In the genomic region with DNA sequence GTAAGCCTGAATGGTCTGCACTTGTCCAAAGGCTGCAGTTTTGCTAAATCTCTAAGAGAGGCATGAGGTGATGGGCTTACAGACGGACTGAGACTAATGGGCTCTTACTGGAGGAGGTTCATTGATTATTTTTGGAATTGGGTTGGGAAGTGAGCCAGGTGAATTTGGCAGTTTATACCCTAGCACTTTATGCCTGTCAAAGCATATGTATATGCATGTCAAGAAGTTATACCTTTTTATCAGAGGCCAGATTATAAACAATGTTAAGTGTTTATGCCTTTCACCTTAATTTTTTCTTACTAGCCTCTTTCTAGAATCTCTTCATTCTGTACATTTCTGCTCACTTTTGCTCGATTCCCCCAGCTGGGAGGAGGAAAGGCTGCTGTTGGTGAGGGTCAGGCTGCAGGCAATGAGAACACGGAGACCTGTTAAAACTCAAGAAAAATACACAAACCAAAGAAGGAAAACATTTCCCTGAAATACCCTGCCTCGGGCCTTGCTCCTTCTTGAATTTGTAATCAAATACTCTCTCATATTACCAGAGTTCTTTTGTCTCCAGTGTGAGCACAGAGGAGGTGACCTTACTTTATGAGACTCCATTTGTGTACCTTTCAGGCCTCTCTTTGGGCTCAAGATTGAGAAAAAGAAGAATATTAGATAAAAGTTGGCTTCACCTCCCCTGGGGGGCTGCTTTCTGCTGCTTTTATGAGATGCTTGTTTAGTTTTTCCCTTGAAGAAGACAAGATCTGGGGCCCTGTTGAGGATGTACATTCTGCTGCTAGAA, we compare ENCODE assay signal across 22 cellular contexts.
"Had no signal": no experiment of that assay in that cellular context is flagged by ENCODE, and none has a peak within 500 bp of the region (broad histone marks: within the 10 kb centered on the region; RNA-seq: fewer than 3 reads in every experiment).

No MANE protein-coding gene starts in this region.

- H3K4me3 Mint-ChIP-seq: activated naive CD4-positive, alpha-beta T cell treated with anti-CD3 and anti-CD28 coated beads, Interleukin-2, amount 10 ng/mL, durations not matched to agents 7 days and 5 days; dendritic cell treated with granulocyte-macrophage colony-stimulating factor and Interleukin-4, amounts not matched to agents 40 ng/mL and 50 ng/mL, for 4 days; mesothelial cell of epicardium; naive thymus-derived CD8-positive, alpha-beta T cell; neural progenitor cell; stimulated activated effector memory CD8-positive, alpha-beta T cell treated with anti-CD3 and anti-CD28 coated beads, Interleukin-12 subunit alpha, Interleukin-12 subunit beta, amount 100 ng/mL, for 72 hours; WTC11 had no signal

- H2AFZ ChIP-seq: neural progenitor cell had no signal

- H3K4me2 ChIP-seq: neural progenitor cell had no signal

- DNase-seq: activated effector memory CD4-positive, alpha-beta T cell treated with anti-CD3 and anti-CD28 coated beads, Interleukin-2, amount 50 U/mL, for 16 hours; activated naive CD4-positive, alpha-beta T cell treated with anti-CD3 and anti-CD28 coated beads, Interleukin-2, amount 10 ng/mL, durations not matched to agents 7 days and 5 days; effector CD4-positive, alpha-beta T cell; foreskin melanocyte; glutamatergic neuron; hippocampal formation; left ventricle myocardium inferior; naive thymus-derived CD8-positive, alpha-beta T cell; psoas muscle; stimulated activated CD4-positive, alpha-beta T cell treated with anti-CD3 and anti-CD28 coated beads, Interleukin-1b, Interleukin-23, amount 100 ng/mL, for 48 hours; stomach; T1000 had no signal

- H3K4me1 Mint-ChIP-seq: activated naive CD4-positive, alpha-beta T cell treated with anti-CD3 and anti-CD28 coated beads, Interleukin-2, amount 10 ng/mL, durations not matched to agents 7 days and 5 days; mesothelial cell of epicardium; neural progenitor cell; WTC11 had no signal

- H3K9me3 ChIP-seq: psoas muscle, right atrium auricular region, stomach, suprapubic skin, tibial nerve had no signal

- H3K27me3 Mint-ChIP-seq: activated naive CD4-positive, alpha-beta T cell treated with anti-CD3 and anti-CD28 coated beads, Interleukin-2, amount 10 ng/mL, durations not matched to agents 7 days and 5 days; dendritic cell treated with granulocyte-macrophage colony-stimulating factor and Interleukin-4, amounts not matched to agents 40 ng/mL and 50 ng/mL, for 4 days; naive thymus-derived CD8-positive, alpha-beta T cell had no signal

- H3K27me3 ChIP-seq: neural progenitor cell, right atrium auricular region, stomach, suprapubic skin, tibial nerve had no signal

- H3K9me3 Mint-ChIP-seq: activated naive CD4-positive, alpha-beta T cell treated with anti-CD3 and anti-CD28 coated beads, Interleukin-2, amount 10 ng/mL, durations not matched to agents 7 days and 5 days; dendritic cell treated with granulocyte-macrophage colony-stimulating factor and Interleukin-4, amounts not matched to agents 40 ng/mL and 50 ng/mL, for 4 days; naive thymus-derived CD8-positive, alpha-beta T cell; neural progenitor cell; stimulated activated effector memory CD8-positive, alpha-beta T cell treated with anti-CD3 and anti-CD28 coated beads, Interleukin-12 subunit alpha, Interleukin-12 subunit beta, amount 100 ng/mL, for 72 hours; WTC11 had no signal

- ATAC-seq: naive thymus-derived CD8-positive, alpha-beta T cell; psoas muscle; stimulated activated effector memory CD8-positive, alpha-beta T cell treated with anti-CD3 and anti-CD28 coated beads, Interleukin-12 subunit alpha, Interleukin-12 subunit beta, amount 100 ng/mL, for 72 hours; WTC11 had no signal

- H3K27ac ChIP-seq: left ventricle myocardium inferior, neural progenitor cell, psoas muscle, right atrium auricular region, stomach, suprapubic skin, tibial nerve had no signal

- H3K9ac ChIP-seq: neural progenitor cell had no signal

- H3K4me3 ChIP-seq: left ventricle myocardium inferior, neural progenitor cell, psoas muscle, right atrium auricular region, stomach, suprapubic skin, tibial nerve had no signal

- H3K4me1 ChIP-seq: left ventricle myocardium inferior, neural progenitor cell, psoas muscle, right atrium auricular region, stomach, suprapubic skin, tibial nerve had no signal

- FAIRE-seq: endometrium, urothelium cell line had no signal

- H3K27ac Mint-ChIP-seq: activated naive CD4-positive, alpha-beta T cell treated with anti-CD3 and anti-CD28 coated beads, Interleukin-2, amount 10 ng/mL, durations not matched to agents 7 days and 5 days; dendritic cell treated with granulocyte-macrophage colony-stimulating factor and Interleukin-4, amounts not matched to agents 40 ng/mL and 50 ng/mL, for 4 days; mesothelial cell of epicardium; neural progenitor cell; stimulated activated effector memory CD8-positive, alpha-beta T cell treated with anti-CD3 and anti-CD28 coated beads, Interleukin-12 subunit alpha, Interleukin-12 subunit beta, amount 100 ng/mL, for 72 hours; WTC11 had no signal
